1 cellular context compared by ENCODE assay signal in the genomic region with DNA sequence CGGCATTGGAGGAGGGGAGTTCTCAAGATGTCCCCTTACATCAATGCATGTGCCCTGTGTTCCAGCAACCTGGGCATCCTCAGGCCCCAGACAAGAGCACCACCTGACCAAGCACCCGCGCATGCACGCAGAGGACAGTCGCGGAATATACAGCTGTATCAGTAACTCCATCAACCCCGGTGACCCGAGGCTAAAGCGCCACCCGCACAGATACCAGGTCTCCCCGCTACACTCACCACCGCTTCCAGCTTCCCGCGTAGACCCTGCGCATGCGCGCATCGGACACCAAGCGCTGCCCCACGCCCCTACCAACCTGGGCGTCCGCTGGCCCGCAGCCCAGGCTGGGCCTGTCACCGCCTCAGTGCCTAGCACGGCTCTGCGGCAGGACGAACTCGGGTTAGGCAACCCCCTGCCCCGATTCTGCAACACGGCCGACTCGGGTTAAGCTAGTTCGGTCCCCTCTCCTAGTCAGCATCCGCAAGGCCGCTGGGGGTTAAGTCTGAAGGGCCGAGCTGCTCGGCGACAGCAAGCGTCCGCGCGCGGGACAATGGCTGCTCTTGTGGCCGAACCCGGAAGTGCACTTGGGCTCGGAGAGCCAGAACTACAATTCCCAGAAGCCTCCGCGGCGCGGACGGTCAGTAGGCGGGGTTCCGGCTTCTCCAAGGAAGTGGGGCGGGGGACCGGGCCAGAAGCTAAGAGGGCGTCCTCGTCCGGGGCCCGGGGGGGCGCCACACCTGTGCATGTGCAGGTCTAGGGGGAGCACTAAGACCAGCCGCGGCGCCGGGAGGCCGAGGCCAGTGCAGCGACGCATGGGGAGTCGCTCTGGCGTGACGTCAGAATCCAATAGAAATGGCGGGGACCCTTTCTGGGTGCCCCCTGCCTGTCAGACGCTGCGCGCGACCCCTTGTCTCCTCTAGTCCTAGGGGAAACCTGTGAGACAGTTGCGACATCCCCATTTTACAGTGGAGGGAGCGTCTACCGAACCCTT.
TF ChIP-seq lines count a peak whose summit lies in the region.

Gene ZNF180 (minus strand): TSS at position 561 of the 988 bp plus-strand sequence. CDS start 3,188 bp downstream, outside the sequence.

TF ChIP-seq in GM12878, 131 proteins besides CTCF, POLR2A, EP300 and RAD21 (continued from another document and continues in another):
- TF ChIP-seq, protein P1, sequence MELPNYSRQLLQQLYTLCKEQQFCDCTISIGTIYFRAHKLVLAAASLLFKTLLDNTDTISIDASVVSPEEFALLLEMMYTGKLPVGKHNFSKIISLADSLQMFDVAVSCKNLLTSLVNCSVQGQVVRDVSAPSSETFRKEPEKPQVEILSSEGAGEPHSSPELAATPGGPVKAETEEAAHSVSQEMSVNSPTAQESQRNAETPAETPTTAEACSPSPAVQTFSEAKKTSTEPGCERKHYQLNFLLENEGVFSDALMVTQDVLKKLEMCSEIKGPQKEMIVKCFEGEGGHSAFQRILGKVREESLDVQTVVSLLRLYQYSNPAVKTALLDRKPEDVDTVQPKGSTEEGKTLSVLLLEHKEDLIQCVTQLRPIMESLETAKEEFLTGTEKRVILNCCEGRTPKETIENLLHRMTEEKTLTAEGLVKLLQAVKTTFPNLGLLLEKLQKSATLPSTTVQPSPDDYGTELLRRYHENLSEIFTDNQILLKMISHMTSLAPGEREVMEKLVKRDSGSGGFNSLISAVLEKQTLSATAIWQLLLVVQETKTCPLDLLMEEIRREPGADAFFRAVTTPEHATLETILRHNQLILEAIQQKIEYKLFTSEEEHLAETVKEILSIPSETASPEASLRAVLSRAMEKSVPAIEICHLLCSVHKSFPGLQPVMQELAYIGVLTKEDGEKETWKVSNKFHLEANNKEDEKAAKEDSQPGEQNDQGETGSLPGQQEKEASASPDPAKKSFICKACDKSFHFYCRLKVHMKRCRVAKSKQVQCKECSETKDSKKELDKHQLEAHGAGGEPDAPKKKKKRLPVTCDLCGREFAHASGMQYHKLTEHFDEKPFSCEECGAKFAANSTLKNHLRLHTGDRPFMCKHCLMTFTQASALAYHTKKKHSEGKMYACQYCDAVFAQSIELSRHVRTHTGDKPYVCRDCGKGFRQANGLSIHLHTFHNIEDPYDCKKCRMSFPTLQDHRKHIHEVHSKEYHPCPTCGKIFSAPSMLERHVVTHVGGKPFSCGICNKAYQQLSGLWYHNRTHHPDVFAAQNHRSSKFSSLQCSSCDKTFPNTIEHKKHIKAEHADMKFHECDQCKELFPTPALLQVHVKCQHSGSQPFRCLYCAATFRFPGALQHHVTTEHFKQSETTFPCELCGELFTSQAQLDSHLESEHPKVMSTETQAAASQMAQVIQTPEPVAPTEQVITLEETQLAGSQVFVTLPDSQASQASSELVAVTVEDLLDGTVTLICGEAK (IDR thresholded peaks at IDR 0.05; ENCODE audit: borderline replicate concordance), result peak; percentile 91
- TF ChIP-seq ZBTB11 (CRISPR knock-in tag; IDR thresholded peaks at IDR 0.05) (no peak), RB1 (IDR thresholded peaks at IDR 0.05; ENCODE audit: borderline replicate concordance) (peak; percentile 86; the same call in 1 of the 2 replicates), MYC (IDR thresholded peaks at IDR 0.05; ENCODE audit: insufficient read depth, insufficient read length, insufficient replicate concordance, low read length, severe bottlenecking) (peak; percentile 28), ZNF384 (IDR thresholded peaks at IDR 0.05; ENCODE audit: borderline replicate concordance, low read depth, low read length) (no peak), SIX5 (IDR thresholded peaks at IDR 0.05; ENCODE audit: low read depth, low read length, severe bottlenecking) (peak; percentile 85), GABPA (IDR thresholded peaks at IDR 0.05; ENCODE audit: low read depth) (peak; percentile 93), NFYA (IDR thresholded peaks at IDR 0.05; ENCODE audit: borderline replicate concordance, low read depth, low read length) (no peak), NR2C1 (IDR thresholded peaks at IDR 0.05) (peak; percentile 83), CREB1 (IDR thresholded peaks at IDR 0.05; ENCODE audit: low read depth) (peak; percentile 96), WRNIP1 (IDR thresholded peaks at IDR 0.05; ENCODE audit: borderline replicate concordance, low read depth, low read length) (no peak), NBN (IDR thresholded peaks at IDR 0.05) (peak; percentile 90), ZNF207 (IDR thresholded peaks at IDR 0.05; ENCODE audit: borderline replicate concordance) (peak; percentile 89; the same call in 1 of the 2 replicates), IRF3 (IDR thresholded peaks at IDR 0.05) (0 out of 2 replicates have a peak, but pooled peaks have one; percentile 13), CEBPB (IDR thresholded peaks at IDR 0.05; ENCODE audit: borderline replicate concordance in 1 of 2, low read depth in 2 of 2, low read length in 2 of 2) (no peak), BACH1 (IDR thresholded peaks at IDR 0.05; ENCODE audit: borderline replicate concordance) (peak; percentile 41; the same call in 1 of the 2 replicates), TCF7 (IDR thresholded peaks at IDR 0.05; ENCODE audit: borderline replicate concordance) (no peak), LARP7 (IDR thresholded peaks at IDR 0.05) (peak; percentile 89; the same call in 1 of the 2 replicates), SRF (IDR thresholded peaks at IDR 0.05; ENCODE audit: low read depth in 2 of 2, low read length in 2 of 2) (peak in 1 of 2 experiments; percentile 17; a peak in 1 of 4 replicates), TCF12 (IDR thresholded peaks at IDR 0.05; ENCODE audit: low read depth, low read length) (peak; percentile 70; the same call in 1 of the 2 replicates), SMAD1 (IDR thresholded peaks at IDR 0.05; ENCODE audit: low read depth, partially characterized antibody) (no peak), SPI1 (IDR thresholded peaks at IDR 0.05; ENCODE audit: borderline replicate concordance, insufficient read depth, low read depth, low read length) (0 out of 2 replicates have a peak, but pooled peaks have one; percentile 48), SUZ12 (IDR thresholded peaks at IDR 0.05; ENCODE audit: unreplicated experiment) (no peak), SMC3 (IDR thresholded peaks at IDR 0.05; ENCODE audit: borderline replicate concordance, low read length) (no peak), HCFC1 (IDR thresholded peaks at IDR 0.05; ENCODE audit: low read length) (peak; percentile 90), CHD2 (IDR thresholded peaks at IDR 0.05; ENCODE audit: borderline replicate concordance, low read depth, low read length) (no peak), RELA (IDR thresholded peaks at IDR 0.05; ENCODE audit: borderline replicate concordance, partially characterized antibody) (peak; percentile 49), POU2F2 (IDR thresholded peaks at IDR 0.05; ENCODE audit: borderline replicate concordance, low read depth, low read length) (0 out of 3 replicates have a peak, but pooled peaks have one; percentile 12), POLR2AphosphoS5 (IDR thresholded peaks at IDR 0.05; ENCODE audit: low read length) (peak; percentile 70; the same call in 1 of the 2 replicates), JUND (IDR thresholded peaks at IDR 0.05; ENCODE audit: low read depth, low read length) (no peak), CREM (IDR thresholded peaks at IDR 0.05; ENCODE audit: low read depth) (peak; percentile 98), SMARCA5 (IDR thresholded peaks at IDR 0.05) (peak; percentile 84), NFXL1 (IDR thresholded peaks at IDR 0.05; ENCODE audit: borderline replicate concordance) (no peak), NKRF (conservative IDR thresholded peaks at IDR 0.05) (peak; percentile 82; the same call in 1 of the 2 replicates), GATAD2B (conservative IDR thresholded peaks at IDR 0.05; ENCODE audit: low read depth) (peak; percentile 96), CBFB (IDR thresholded peaks at IDR 0.05; ENCODE audit: low read depth) (peak; percentile 23; the same call in 1 of the 2 replicates), BHLHE40 (IDR thresholded peaks at IDR 0.05; ENCODE audit: borderline replicate concordance in 1 of 2, low read depth in 2 of 2, low read length in 1 of 2) (peak; percentile 46 to 79; a peak in 3 of 4 replicates), ATF3 (IDR thresholded peaks at IDR 0.05; ENCODE audit: borderline replicate concordance, extremely low read depth, low read depth, low read length) (peak; percentile 44; the same call in 1 of the 2 replicates), NRF1 (conservative IDR thresholded peaks at IDR 0.05; ENCODE audit: low read depth, low read length) (peak; percentile 59), SP1 (IDR thresholded peaks at IDR 0.05; ENCODE audit: low read depth, low read length) (peak; percentile 34), HDGF (IDR thresholded peaks at IDR 0.05) (peak; percentile 81; the same call in 1 of the 2 replicates), DPF2 (IDR thresholded peaks at IDR 0.05) (peak; percentile 80; the same call in 1 of the 2 replicates), STAT1 (conservative IDR thresholded peaks at IDR 0.05) (0 out of 2 replicates have a peak, but pooled peaks have one; percentile 81), MYB (IDR thresholded peaks at IDR 0.05; ENCODE audit: borderline replicate concordance, low read depth, low read length) (no peak)
- TF ChIP-seq, protein P2, sequence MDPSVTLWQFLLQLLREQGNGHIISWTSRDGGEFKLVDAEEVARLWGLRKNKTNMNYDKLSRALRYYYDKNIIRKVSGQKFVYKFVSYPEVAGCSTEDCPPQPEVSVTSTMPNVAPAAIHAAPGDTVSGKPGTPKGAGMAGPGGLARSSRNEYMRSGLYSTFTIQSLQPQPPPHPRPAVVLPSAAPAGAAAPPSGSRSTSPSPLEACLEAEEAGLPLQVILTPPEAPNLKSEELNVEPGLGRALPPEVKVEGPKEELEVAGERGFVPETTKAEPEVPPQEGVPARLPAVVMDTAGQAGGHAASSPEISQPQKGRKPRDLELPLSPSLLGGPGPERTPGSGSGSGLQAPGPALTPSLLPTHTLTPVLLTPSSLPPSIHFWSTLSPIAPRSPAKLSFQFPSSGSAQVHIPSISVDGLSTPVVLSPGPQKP (IDR thresholded peaks at IDR 0.05; ENCODE audit: low read depth, low read length), result peak; percentile 76
- TF ChIP-seq, protein P3, sequence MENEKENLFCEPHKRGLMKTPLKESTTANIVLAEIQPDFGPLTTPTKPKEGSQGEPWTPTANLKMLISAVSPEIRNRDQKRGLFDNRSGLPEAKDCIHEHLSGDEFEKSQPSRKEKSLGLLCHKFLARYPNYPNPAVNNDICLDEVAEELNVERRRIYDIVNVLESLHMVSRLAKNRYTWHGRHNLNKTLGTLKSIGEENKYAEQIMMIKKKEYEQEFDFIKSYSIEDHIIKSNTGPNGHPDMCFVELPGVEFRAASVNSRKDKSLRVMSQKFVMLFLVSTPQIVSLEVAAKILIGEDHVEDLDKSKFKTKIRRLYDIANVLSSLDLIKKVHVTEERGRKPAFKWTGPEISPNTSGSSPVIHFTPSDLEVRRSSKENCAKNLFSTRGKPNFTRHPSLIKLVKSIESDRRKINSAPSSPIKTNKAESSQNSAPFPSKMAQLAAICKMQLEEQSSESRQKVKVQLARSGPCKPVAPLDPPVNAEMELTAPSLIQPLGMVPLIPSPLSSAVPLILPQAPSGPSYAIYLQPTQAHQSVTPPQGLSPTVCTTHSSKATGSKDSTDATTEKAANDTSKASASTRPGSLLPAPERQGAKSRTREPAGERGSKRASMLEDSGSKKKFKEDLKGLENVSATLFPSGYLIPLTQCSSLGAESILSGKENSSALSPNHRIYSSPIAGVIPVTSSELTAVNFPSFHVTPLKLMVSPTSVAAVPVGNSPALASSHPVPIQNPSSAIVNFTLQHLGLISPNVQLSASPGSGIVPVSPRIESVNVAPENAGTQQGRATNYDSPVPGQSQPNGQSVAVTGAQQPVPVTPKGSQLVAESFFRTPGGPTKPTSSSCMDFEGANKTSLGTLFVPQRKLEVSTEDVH (IDR thresholded peaks at IDR 0.05; ENCODE audit: low read depth, partially characterized antibody), result peak; percentile 70
